Comparison of ENCODE assay signal across 1 cellular context in the genomic region with DNA sequence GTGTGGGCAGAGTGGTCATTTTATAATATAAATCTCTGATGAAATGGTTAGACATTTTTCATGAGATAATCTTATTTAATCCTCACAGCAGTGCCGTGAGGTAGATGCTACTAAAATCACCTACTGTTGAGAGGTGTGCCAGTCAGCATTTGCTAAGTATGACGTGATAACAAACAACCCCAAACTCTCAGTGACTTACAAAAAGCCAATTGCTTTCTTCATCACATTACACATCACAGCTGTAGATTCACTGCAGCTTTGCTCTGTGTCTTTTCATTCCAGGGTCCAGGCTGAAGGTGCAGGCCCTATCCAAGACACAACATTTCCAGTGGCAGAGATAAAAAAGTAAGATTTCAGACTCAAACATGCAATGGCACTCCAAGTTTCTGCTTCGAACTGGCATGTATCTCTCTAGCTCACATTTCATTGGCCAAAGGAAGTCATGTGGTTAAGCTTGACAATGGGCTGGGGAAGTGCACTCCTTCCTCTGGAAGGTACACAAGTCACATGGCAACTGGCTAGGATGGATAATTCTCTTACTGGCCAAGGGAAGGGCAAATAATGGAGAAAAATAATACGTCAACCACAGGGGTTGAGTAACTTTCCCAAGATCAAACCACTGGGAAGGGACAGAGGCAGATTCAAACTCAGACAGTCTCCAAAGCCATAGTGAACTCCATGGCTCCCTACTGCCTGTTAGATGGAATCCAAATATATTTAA.
TF ChIP-seq lines count a peak whose summit lies in the region.

No MANE protein-coding gene starts in this region.

TF ChIP-seq in GM12878, 131 proteins besides CTCF, POLR2A, EP300 and RAD21 (continued from another document):
- TF ChIP-seq, protein P1, sequence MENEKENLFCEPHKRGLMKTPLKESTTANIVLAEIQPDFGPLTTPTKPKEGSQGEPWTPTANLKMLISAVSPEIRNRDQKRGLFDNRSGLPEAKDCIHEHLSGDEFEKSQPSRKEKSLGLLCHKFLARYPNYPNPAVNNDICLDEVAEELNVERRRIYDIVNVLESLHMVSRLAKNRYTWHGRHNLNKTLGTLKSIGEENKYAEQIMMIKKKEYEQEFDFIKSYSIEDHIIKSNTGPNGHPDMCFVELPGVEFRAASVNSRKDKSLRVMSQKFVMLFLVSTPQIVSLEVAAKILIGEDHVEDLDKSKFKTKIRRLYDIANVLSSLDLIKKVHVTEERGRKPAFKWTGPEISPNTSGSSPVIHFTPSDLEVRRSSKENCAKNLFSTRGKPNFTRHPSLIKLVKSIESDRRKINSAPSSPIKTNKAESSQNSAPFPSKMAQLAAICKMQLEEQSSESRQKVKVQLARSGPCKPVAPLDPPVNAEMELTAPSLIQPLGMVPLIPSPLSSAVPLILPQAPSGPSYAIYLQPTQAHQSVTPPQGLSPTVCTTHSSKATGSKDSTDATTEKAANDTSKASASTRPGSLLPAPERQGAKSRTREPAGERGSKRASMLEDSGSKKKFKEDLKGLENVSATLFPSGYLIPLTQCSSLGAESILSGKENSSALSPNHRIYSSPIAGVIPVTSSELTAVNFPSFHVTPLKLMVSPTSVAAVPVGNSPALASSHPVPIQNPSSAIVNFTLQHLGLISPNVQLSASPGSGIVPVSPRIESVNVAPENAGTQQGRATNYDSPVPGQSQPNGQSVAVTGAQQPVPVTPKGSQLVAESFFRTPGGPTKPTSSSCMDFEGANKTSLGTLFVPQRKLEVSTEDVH (IDR thresholded peaks at IDR 0.05; ENCODE audit: low read depth, partially characterized antibody): no peak
- TF ChIP-seq, protein P2, sequence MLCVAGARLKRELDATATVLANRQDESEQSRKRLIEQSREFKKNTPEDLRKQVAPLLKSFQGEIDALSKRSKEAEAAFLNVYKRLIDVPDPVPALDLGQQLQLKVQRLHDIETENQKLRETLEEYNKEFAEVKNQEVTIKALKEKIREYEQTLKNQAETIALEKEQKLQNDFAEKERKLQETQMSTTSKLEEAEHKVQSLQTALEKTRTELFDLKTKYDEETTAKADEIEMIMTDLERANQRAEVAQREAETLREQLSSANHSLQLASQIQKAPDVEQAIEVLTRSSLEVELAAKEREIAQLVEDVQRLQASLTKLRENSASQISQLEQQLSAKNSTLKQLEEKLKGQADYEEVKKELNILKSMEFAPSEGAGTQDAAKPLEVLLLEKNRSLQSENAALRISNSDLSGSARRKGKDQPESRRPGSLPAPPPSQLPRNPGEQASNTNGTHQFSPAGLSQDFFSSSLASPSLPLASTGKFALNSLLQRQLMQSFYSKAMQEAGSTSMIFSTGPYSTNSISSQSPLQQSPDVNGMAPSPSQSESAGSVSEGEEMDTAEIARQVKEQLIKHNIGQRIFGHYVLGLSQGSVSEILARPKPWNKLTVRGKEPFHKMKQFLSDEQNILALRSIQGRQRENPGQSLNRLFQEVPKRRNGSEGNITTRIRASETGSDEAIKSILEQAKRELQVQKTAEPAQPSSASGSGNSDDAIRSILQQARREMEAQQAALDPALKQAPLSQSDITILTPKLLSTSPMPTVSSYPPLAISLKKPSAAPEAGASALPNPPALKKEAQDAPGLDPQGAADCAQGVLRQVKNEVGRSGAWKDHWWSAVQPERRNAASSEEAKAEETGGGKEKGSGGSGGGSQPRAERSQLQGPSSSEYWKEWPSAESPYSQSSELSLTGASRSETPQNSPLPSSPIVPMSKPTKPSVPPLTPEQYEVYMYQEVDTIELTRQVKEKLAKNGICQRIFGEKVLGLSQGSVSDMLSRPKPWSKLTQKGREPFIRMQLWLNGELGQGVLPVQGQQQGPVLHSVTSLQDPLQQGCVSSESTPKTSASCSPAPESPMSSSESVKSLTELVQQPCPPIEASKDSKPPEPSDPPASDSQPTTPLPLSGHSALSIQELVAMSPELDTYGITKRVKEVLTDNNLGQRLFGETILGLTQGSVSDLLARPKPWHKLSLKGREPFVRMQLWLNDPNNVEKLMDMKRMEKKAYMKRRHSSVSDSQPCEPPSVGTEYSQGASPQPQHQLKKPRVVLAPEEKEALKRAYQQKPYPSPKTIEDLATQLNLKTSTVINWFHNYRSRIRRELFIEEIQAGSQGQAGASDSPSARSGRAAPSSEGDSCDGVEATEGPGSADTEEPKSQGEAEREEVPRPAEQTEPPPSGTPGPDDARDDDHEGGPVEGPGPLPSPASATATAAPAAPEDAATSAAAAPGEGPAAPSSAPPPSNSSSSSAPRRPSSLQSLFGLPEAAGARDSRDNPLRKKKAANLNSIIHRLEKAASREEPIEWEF (IDR thresholded peaks at IDR 0.05; ENCODE audit: insufficient replicate concordance, low read depth, low read length): no peak
- TF ChIP-seq, protein P3, sequence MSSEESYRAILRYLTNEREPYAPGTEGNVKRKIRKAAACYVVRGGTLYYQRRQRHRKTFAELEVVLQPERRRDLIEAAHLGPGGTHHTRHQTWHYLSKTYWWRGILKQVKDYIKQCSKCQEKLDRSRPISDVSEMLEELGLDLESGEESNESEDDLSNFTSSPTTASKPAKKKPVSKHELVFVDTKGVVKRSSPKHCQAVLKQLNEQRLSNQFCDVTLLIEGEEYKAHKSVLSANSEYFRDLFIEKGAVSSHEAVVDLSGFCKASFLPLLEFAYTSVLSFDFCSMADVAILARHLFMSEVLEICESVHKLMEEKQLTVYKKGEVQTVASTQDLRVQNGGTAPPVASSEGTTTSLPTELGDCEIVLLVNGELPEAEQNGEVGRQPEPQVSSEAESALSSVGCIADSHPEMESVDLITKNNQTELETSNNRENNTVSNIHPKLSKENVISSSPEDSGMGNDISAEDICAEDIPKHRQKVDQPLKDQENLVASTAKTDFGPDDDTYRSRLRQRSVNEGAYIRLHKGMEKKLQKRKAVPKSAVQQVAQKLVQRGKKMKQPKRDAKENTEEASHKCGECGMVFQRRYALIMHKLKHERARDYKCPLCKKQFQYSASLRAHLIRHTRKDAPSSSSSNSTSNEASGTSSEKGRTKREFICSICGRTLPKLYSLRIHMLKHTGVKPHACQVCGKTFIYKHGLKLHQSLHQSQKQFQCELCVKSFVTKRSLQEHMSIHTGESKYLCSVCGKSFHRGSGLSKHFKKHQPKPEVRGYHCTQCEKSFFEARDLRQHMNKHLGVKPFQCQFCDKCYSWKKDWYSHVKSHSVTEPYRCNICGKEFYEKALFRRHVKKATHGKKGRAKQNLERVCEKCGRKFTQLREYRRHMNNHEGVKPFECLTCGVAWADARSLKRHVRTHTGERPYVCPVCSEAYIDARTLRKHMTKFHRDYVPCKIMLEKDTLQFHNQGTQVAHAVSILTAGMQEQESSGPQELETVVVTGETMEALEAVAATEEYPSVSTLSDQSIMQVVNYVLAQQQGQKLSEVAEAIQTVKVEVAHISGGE (CRISPR knock-in tag; IDR thresholded peaks at IDR 0.05): no peak
- TF ChIP-seq FOS (IDR thresholded peaks at IDR 0.05; ENCODE audit: borderline replicate concordance, extremely low read depth, insufficient read length) (no peak), RUNX3 (IDR thresholded peaks at IDR 0.05; ENCODE audit: low read length) (no peak)
TF ChIP-seq in GM12878: peak in this region for 0.
